9 cellular contexts compared by ENCODE assay signal in the genomic region with DNA sequence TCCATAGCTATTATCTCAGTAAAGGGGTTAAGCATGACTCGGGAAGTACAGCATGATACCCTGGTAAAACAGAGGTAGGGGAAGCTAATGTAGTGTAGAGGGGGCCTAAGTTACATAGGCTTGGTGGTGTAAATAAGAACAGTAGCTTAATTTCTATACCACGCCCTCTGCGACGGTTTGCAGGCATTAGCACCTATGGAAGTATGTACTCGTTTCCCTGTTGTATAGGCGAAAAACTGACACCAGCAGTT. TPM values are rescaled to one million over a fixed set of nuclear protein-coding genes. Genes with fewer than 3 reads are reported as not detected.
DNase-seq lines count a peak whose midpoint lies in the region; ATAC-seq and TF ChIP-seq lines count a peak whose summit lies in the region.
"Had no signal": no experiment of that assay in that cellular context is flagged by ENCODE, and none has a peak within 500 bp of the region (broad histone marks: within the 10 kb centered on the region; RNA-seq: fewer than 3 reads in every experiment).

No MANE protein-coding gene starts in this region.

- H3K4me3 Mint-ChIP-seq in dendritic cell treated with granulocyte-macrophage colony-stimulating factor and Interleukin-4, amounts not matched to agents 40 ng/mL and 50 ng/mL, for 4 days = peak overlapping the region; percentile 80
- peak overlapping the region; percentile 89 for H3K4me3 Mint-ChIP-seq in neural progenitor cell

- peak overlapping the region; percentile 95 for H3K4me2 ChIP-seq in neural progenitor cell

- H4K20me1 ChIP-seq in neural progenitor cell (ENCODE audit: low read depth) = no peaks in the 10 kb centered on the region

- no peaks in the 10 kb centered on the region for H3K9me3 Mint-ChIP-seq in dendritic cell treated with granulocyte-macrophage colony-stimulating factor and Interleukin-4, amounts not matched to agents 40 ng/mL and 50 ng/mL, for 4 days
- H3K9me3 Mint-ChIP-seq in neural progenitor cell = no peaks in the 10 kb centered on the region

- H3F3A ChIP-seq in neural progenitor cell (ENCODE audit: low read depth) = peaks cover 39% of the 10 kb centered on the region

- H3K4me1 ChIP-seq in ES-I3 (ENCODE audit: insufficient read depth, low read length) = no peaks in the 10 kb centered on the region
- H3K4me1 ChIP-seq in neural progenitor cell = peaks cover 5% of the 10 kb centered on the region

- peak overlapping the region; percentile 82 for H3K4me3 ChIP-seq in neural progenitor cell

- H3K4me1 Mint-ChIP-seq in dendritic cell treated with granulocyte-macrophage colony-stimulating factor and Interleukin-4, amounts not matched to agents 40 ng/mL and 50 ng/mL, for 4 days (ENCODE audit: low read depth) = peaks cover 9% of the 10 kb centered on the region
- H3K4me1 Mint-ChIP-seq in neural progenitor cell = peaks cover 28% of the 10 kb centered on the region

- no peaks in the 10 kb centered on the region for H3K27me3 Mint-ChIP-seq in dendritic cell treated with granulocyte-macrophage colony-stimulating factor and Interleukin-4, amounts not matched to agents 40 ng/mL and 50 ng/mL, for 4 days
- H3K27me3 Mint-ChIP-seq in neural progenitor cell (ENCODE audit: insufficient read depth, low read depth) = peaks cover 7% of the 10 kb centered on the region

- H3K27ac ChIP-seq in KOPT-K1 (ENCODE audit: low read depth, low read length, poor library complexity, severe bottlenecking) = peak overlapping the region; percentile 80
- no peak overlapping the region for H3K27ac ChIP-seq in neural progenitor cell

- H3K36me3 ChIP-seq in ES-I3 (ENCODE audit: insufficient read depth, low read length) = peaks cover 11% of the 10 kb centered on the region; the same call in 1 of the 2 replicates
- H3K36me3 ChIP-seq in KOPT-K1 (ENCODE audit: insufficient read depth, low read length) = peaks cover 47% of the 10 kb centered on the region
- no peaks in the 10 kb centered on the region for H3K36me3 ChIP-seq in neural progenitor cell

- H2AFZ ChIP-seq in neural progenitor cell (replicated peaks) = peak overlapping the region; percentile 88

- peaks cover 18% of the 10 kb centered on the region for H3K36me3 Mint-ChIP-seq in dendritic cell treated with granulocyte-macrophage colony-stimulating factor and Interleukin-4, amounts not matched to agents 40 ng/mL and 50 ng/mL, for 4 days (ENCODE audit: low read depth)
- peaks cover 7% of the 10 kb centered on the region for H3K36me3 Mint-ChIP-seq in neural progenitor cell

- TF ChIP-seq CTCF in neural progenitor cell (IDR thresholded peaks at IDR 0.05) = no peak

- H3K9ac ChIP-seq in ES-I3 (ENCODE audit: low read depth, low read length) (peak overlapping the region; percentile 72), neural progenitor cell (peak overlapping the region; percentile 45)

- H3K9me3 ChIP-seq in ES-I3 (ENCODE audit: control insufficient read depth, insufficient read depth, low read length) (no peaks in the 10 kb centered on the region), KOPT-K1 (ENCODE audit: insufficient read depth, low read length, poor library complexity, severe bottlenecking) (no peaks in the 10 kb centered on the region), neural progenitor cell (ENCODE audit: low read depth) (no peaks in the 10 kb centered on the region)

- H3K79me2 ChIP-seq in neural progenitor cell (ENCODE audit: low read depth) = peaks cover 5% of the 10 kb centered on the region

- DNase-seq in neural progenitor cell (ENCODE audit: low spot score) (no peak), globus pallidus (ENCODE audit: low spot score) (no peak), GOT3 (lab: John Stamatoyannopoulos, UW) (no peak)

- H3K27me3 ChIP-seq in neural progenitor cell = no peaks in the 10 kb centered on the region

- intact Hi-C loops in dendritic cell treated with granulocyte-macrophage colony-stimulating factor and Interleukin-4, amounts not matched to agents 40 ng/mL and 50 ng/mL, for 4 days (cut with micrococcal nuclease) = no loop called here

- no peak for ATAC-seq in HG02970 (IDR thresholded peaks at IDR 0.05; ENCODE audit: low FRiP score, unreplicated experiment)
- ATAC-seq in GM21529 (IDR thresholded peaks at IDR 0.05; ENCODE audit: unreplicated experiment) = no peak

- H3K27ac Mint-ChIP-seq in dendritic cell treated with granulocyte-macrophage colony-stimulating factor and Interleukin-4, amounts not matched to agents 40 ng/mL and 50 ng/mL, for 4 days = peak overlapping the region; percentile 75
- H3K27ac Mint-ChIP-seq in neural progenitor cell = peak overlapping the region; percentile 93

RNA-seq across cellular contexts. Expression of a gene that starts 0.5 kb away (rescaled TPM):
- total RNA-seq in neural progenitor cell (ENCODE audit: low replicate concordance) = 32.8 and 51.3 TPM in 2 replicates

RNA-seq across cellular contexts. Expression of a gene that starts 10.2 kb away (rescaled TPM):
- total RNA-seq in neural progenitor cell (ENCODE audit: low replicate concordance) = 17.2 and 18.6 TPM in 2 replicates

RNA-seq across cellular contexts. Expression of a gene that starts 11.6 kb away (rescaled TPM):
- not detected in 2 replicates for total RNA-seq in neural progenitor cell (ENCODE audit: low replicate concordance)
- total RNA-seq: M059J had no signal

RNA-seq across cellular contexts. Expression of a gene that starts 18.7 kb away (rescaled TPM):
- 31.5 and 59.2 TPM in 2 replicates for total RNA-seq in neural progenitor cell (ENCODE audit: low replicate concordance)

RNA-seq across cellular contexts. Expression of a gene that starts 28.1 kb away (rescaled TPM):
- total RNA-seq in neural progenitor cell (ENCODE audit: low replicate concordance) = 0.65 TPM in 1 of 2 replicates, not detected in the other
- total RNA-seq: M059J had no signal
